Comparison of ENCODE assay signal across 1 cellular context in the genomic region with DNA sequence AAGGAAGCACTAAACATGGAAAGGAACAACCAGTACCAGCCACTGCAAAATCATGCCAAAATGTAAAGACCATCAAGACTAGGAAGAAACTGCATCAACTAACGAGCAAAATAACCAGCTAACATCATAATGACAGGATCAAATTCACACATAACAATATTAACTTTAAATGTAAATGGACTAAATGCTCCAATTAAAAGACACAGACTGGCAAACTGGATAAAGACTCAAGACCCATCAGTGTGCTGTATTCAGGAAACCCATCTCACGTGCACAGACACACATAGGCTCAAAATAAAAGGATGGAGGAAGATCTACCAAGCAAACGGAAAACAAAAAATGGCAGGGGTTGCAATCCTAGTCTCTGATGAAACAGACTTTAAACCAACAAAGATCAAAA. TPM values are rescaled to one million over a fixed set of nuclear protein-coding genes. Genes with fewer than 3 reads are reported as not detected.
A peak's percentile ranks its signal among the peaks of the same experiment; 100 is the strongest.
DNase-seq lines count a peak whose midpoint lies in the region; ATAC-seq, FAIRE-seq and TF ChIP-seq lines count a peak whose summit lies in the region.
"Not testable (repeated sequence)": the region's sequence is repeated elsewhere in the genome, so short reads cannot be mapped to it uniquely, and the experiment has no call there.

No MANE protein-coding gene starts in this region.

- H3K27ac ChIP-seq in K562 (ENCODE audit: extremely low read depth, low read depth, low read length), result not testable (repeated sequence)

- not testable (repeated sequence) for TF ChIP-seq RAD21 in K562 (CRISPR knock-in tag; conservative IDR thresholded peaks at IDR 0.05 in 1 of 2, IDR thresholded peaks at IDR 0.05 in 1 of 2)

- in situ Hi-C loops in K562 (cut with MboI), result not testable (repeated sequence)

- H3K4me3 ChIP-seq in K562, result not testable (repeated sequence)

- H3K36me3 ChIP-seq in K562 (ENCODE audit: control insufficient read depth, insufficient read depth, low read length), result peaks cover 18% of the 10 kb centered on the region; the same call in 2 of the 3 replicates

- FAIRE-seq in K562 (lab: Jason Lieb, UNC), result not testable (repeated sequence)

- WGBS in K562 (ENCODE audit: insufficient coverage, low coverage, missing lambda C conversion rate), result 100% methylated on average over 2 of the region's 3 CpGs

- not testable (repeated sequence) for H3K27me3 ChIP-seq in K562 (ENCODE audit: control insufficient read depth in 2 of 2, insufficient read depth in 2 of 2, low read length in 2 of 2)

- H3K4me2 ChIP-seq in K562 (ENCODE audit: insufficient read depth, low read length), result not testable (repeated sequence)

- H2AFZ ChIP-seq in K562 (ENCODE audit: low read depth, low read length), result not testable (repeated sequence)

- BruUV-seq in K562 (replicated peaks; lab: Mats Ljungman, UMichigan), result not testable (repeated sequence)

- CTCF ChIA-PET in K562 (lab: Yijun Ruan, JAX; ENCODE audit: low intra/inter-chr PET ratio), result not testable (repeated sequence)

- DNase-seq in K562 (ENCODE audit: extremely low read depth in 1 of 4, low spot score in 3 of 4), result not testable (repeated sequence)

- not testable (repeated sequence) for TF ChIP-seq EP300 in K562 (IDR thresholded peaks at IDR 0.05; ENCODE audit: low read length)

- not testable (repeated sequence) for H3K9me3 ChIP-seq in K562 (replicated peaks; ENCODE audit: control insufficient read depth, insufficient read depth, low read depth, low read length)

- POLR2A ChIA-PET in K562 (lab: Yijun Ruan, JAX), result not testable (repeated sequence)

- intact Hi-C loops in K562 (cut with micrococcal nuclease), result not testable (repeated sequence)

- not testable (repeated sequence) for H3K4me1 ChIP-seq in K562 (replicated peaks in 1 of 2; ENCODE audit: control insufficient read depth in 2 of 2, insufficient read depth in 2 of 2, low read length in 2 of 2)

- not testable (repeated sequence) for H4K20me1 ChIP-seq in K562 (replicated peaks; ENCODE audit: control insufficient read depth, insufficient read depth, low read length)

- not testable (repeated sequence) for TF ChIP-seq POLR2A in K562 (conservative IDR thresholded peaks at IDR 0.05)

- not testable (repeated sequence) for H3K9me1 ChIP-seq in K562 (ENCODE audit: control insufficient read depth, insufficient read depth, low read length)

- not testable (repeated sequence) for H3K79me2 ChIP-seq in K562 (ENCODE audit: control insufficient read depth, insufficient read depth, low read length)

- not testable (repeated sequence) for ATAC-seq in K562

- not testable (repeated sequence) for H3K9ac ChIP-seq in K562 (ENCODE audit: insufficient read depth in 1 of 2, low read depth in 2 of 2, low read length in 2 of 2)

- not testable (repeated sequence) for TF ChIP-seq CTCF in K562 (IDR thresholded peaks at IDR 0.05 in 2 of 3, conservative IDR thresholded peaks at IDR 0.05 in 1 of 3; ENCODE audit: insufficient read depth in 2 of 3, low read depth in 1 of 3, low read length in 3 of 3)

TF ChIP-seq in K562, 482 proteins besides CTCF, POLR2A, EP300 and RAD21:
- TF ChIP-seq ZNF507 (tag; conservative IDR thresholded peaks at IDR 0.05), result peak; percentile 91
TF ChIP-seq in K562: peak in this region for 1; not testable (repeated sequence) for 481.

RNA-seq across cellular contexts. Expression of a gene that starts 44.6 kb away (rescaled TPM):
- total RNA-seq in K562 (2011; cell fraction: chromatin; rRNA removed; ENCODE audit: low replicate concordance), result 196 and 554 TPM in 2 replicates
- total RNA-seq in K562 (2011; cell fraction: nucleolus; rRNA removed), result 76.7 and 94.2 TPM in 2 replicates
- total RNA-seq in K562 (2011; cell fraction: nucleoplasm; rRNA removed), result 172 and 229 TPM in 2 replicates
- 107 and 128 TPM in 2 replicates for total RNA-seq in K562 (2014; rRNA removed)
- total RNA-seq in K562 (2014; rRNA removed; fragmentation: Illumina TruSeq; extraction: Trizol), result 74.4 and 79.8 TPM in 2 replicates
- total RNA-seq in K562 (2015; rRNA removed; fragmentation: Illumina TruSeq; extraction: Trizol), result 69.3 and 71.8 TPM in 2 replicates
- total RNA-seq in K562 (2021), result 83.2 and 93.1 TPM in 2 replicates
- 63.6 and 75.5 TPM in 2 replicates for polyA plus RNA-seq in K562 (2011; rRNA removed)
- polyA plus RNA-seq in K562 (2011; cell fraction: cytosol; rRNA removed), result 36.0 and 42.0 TPM in 2 replicates
- 93.2 and 98.6 TPM in 2 replicates for polyA plus RNA-seq in K562 (2011; cell fraction: nucleus; rRNA removed)
- polyA plus RNA-seq in K562 (2012), result 24.7 and 26.9 TPM in 2 replicates
- 52.3 and 67.3 TPM in 2 replicates for polyA plus RNA-seq in K562 (2014; fragmentation: Illumina TruSeq; extraction: Trizol)
- 10 to 100 TPM; 13.5 to 17.4 TPM for polyA plus RNA-seq in K562 (2014; fragmentation: Nextera tagmentation; extraction: Ambion mirVana)
- polyA plus RNA-seq in K562 (2014; rRNA removed), result 29.9 and 52.6 TPM in 2 replicates
- polyA minus RNA-seq in K562 (2011; rRNA and poly(A)+ RNA removed), result 286 and 297 TPM in 2 replicates
- 70.4 and 88.8 TPM in 2 replicates for polyA minus RNA-seq in K562 (2011; cell fraction: cytosol; rRNA and poly(A)+ RNA removed)
- polyA minus RNA-seq in K562 (2011; cell fraction: nucleus; rRNA and poly(A)+ RNA removed), result 160 and 275 TPM in 2 replicates
